Comparison of ENCODE assay signal across 8 cellular contexts in genomic region chr12:45259732-45260480, GRCh38. TPM values are rescaled to one million over a fixed set of nuclear protein-coding genes. Genes with fewer than 3 reads are reported as not detected.
DNase-seq lines count a peak whose midpoint lies in the region; ATAC-seq, FAIRE-seq and TF ChIP-seq lines count a peak whose summit lies in the region.

No MANE protein-coding gene starts in this region.

- H2BK12ac ChIP-seq in trophoblast cell (ENCODE audit: low read length) = no peak overlapping the region

- in situ Hi-C loops in Panc1 (cut with HindIII; ENCODE audit: low pct_unique_long_range_greater_than_20kb, low sequenced_read_pairs) = no loop called here

- H3K4me1 Mint-ChIP-seq in CD14-positive monocyte = peaks cover 25% of the 10 kb centered on the region

- no peak for DNase-seq in H54 (ENCODE audit: insufficient read length, low spot score)
- DNase-seq in Panc1 (ENCODE audit: low read depth, low spot score) = no peak
- DNase-seq in fibroblast of peridontal ligament (ENCODE audit: extremely low read depth) = peak; percentile 66
- DNase-seq in trophoblast cell = peak; percentile 49 to 68
- DNase-seq in CD14-positive monocyte (ENCODE audit: low spot score) = no peak
- no peak for DNase-seq in NCI-H2227 treated with DMSO at 0.1 percent for 48 hours (lab: John Stamatoyannopoulos, UW)
- DNase-seq in activated T-cell treated with anti-CD3 and anti-CD28 coated beads for 4 hours = no peak
- DNase-seq in putamen (ENCODE audit: low spot score) = no peak

- H3K79me2 ChIP-seq in trophoblast cell (ENCODE audit: control insufficient read depth, insufficient read depth, low read length, poor library complexity) = peaks cover 10% of the 10 kb centered on the region

- no peak overlapping the region for H3K4me3 Mint-ChIP-seq in CD14-positive monocyte

- ATAC-seq in Panc1 = peak; percentile 80

- no peak for TF ChIP-seq CTCF in Panc1 (IDR thresholded peaks at IDR 0.05)
- no peak for TF ChIP-seq CTCF in CD14-positive monocyte (IDR thresholded peaks at IDR 0.05)

- no peak overlapping the region for H3K14ac ChIP-seq in trophoblast cell (ENCODE audit: low read length)

- no peak overlapping the region for H3K9ac ChIP-seq in trophoblast cell (ENCODE audit: low read length)

- POLR2A ChIA-PET in Panc1 (lab: Charles Lee) = no interaction called here

- no peak for TF ChIP-seq POLR2A in H54 (IDR thresholded peaks at IDR 0.05; ENCODE audit: low read depth, low read length)

- no CpG with 5 or more reads among the region's 6 CpGs for WGBS in trophoblast cell (ENCODE audit: extremely low coverage, insufficient coverage, insufficient read length)

- no TSS peak for BruUV-seq in Panc1 (replicated peaks; lab: Mats Ljungman, UMichigan)

- FAIRE-seq in H54 (lab: Jason Lieb, UNC) = peak; percentile 48

- H4K8ac ChIP-seq in trophoblast cell (ENCODE audit: low read depth, low read length) = no peak overlapping the region

- H3K9me3 ChIP-seq in Panc1 (ENCODE audit: control insufficient read depth, insufficient read depth, low read depth, low read length) = no peaks in the 10 kb centered on the region
- H3K9me3 ChIP-seq in trophoblast cell (ENCODE audit: insufficient read depth, low read depth, low read length) = no peaks in the 10 kb centered on the region

- peak overlapping the region; percentile 73 for H2BK5ac ChIP-seq in trophoblast cell (ENCODE audit: low read depth, low read length, poor library complexity)

- H3K23ac ChIP-seq in trophoblast cell (ENCODE audit: low read length) = no peak overlapping the region

- H3K27ac ChIP-seq in Panc1 (ENCODE audit: low read length) (peak overlapping the region; percentile 88), trophoblast cell (ENCODE audit: low read depth, low read length) (peak overlapping the region; percentile 86)

- H3K4me1 ChIP-seq in Panc1 (ENCODE audit: control insufficient read depth, insufficient read depth, low read length) = peaks cover 78% of the 10 kb centered on the region
- H3K4me1 ChIP-seq in trophoblast cell (ENCODE audit: control insufficient read depth in 1 of 2, insufficient read depth in 2 of 2, low read length in 2 of 2) = peaks cover 23 to 39% of the 10 kb centered on the region in 2 experiments

- intact Hi-C loops in Panc1 (cut with micrococcal nuclease; ENCODE audit: unreplicated experiment) (no loop called here), CD14-positive monocyte (cut with micrococcal nuclease) (loop anchor here in 1 of 2 donors (5.0 kb wide), 1 partner anchor 43 kb away; the partner anchor contains the start of gene ANO6)

- CTCF ChIA-PET in Panc1 (lab: Charles Lee) = interaction anchor here (0.8 kb wide), 1 partner anchor 9 kb away, joined by 3 read pairs; no protein-coding TSS in a partner anchor

- H3K4ac ChIP-seq in trophoblast cell (ENCODE audit: low read depth, low read length) = peak overlapping the region; percentile 8

- no peaks in the 10 kb centered on the region for H3K9me3 Mint-ChIP-seq in CD14-positive monocyte

- peak overlapping the region in 1 of 2 experiments; percentile 5; a peak in 1 of 4 replicates for H3K4me3 ChIP-seq in Panc1 (ENCODE audit: low read depth in 2 of 2, low read length in 2 of 2)
- no peak overlapping the region for H3K4me3 ChIP-seq in trophoblast cell (ENCODE audit: low read depth, low read length)

- H2AFZ ChIP-seq in trophoblast cell (ENCODE audit: insufficient read depth, low read length, poor library complexity) = no peak overlapping the region

- no peak overlapping the region for H4K12ac ChIP-seq in trophoblast cell (ENCODE audit: low read depth, low read length)

- no peak overlapping the region for H3K18ac ChIP-seq in trophoblast cell (ENCODE audit: low read length)

- peak overlapping the region; percentile 31 for H3K4me2 ChIP-seq in trophoblast cell (ENCODE audit: low read length)

- H2AK5ac ChIP-seq in trophoblast cell (ENCODE audit: low read length) = no peak overlapping the region

- no peak overlapping the region for H4K91ac ChIP-seq in trophoblast cell (ENCODE audit: low read depth, low read length)

- peak overlapping the region; percentile 48 for H2BK120ac ChIP-seq in trophoblast cell (ENCODE audit: insufficient read depth, low read length, poor library complexity)

- peaks cover 10% of the 10 kb centered on the region for H3K79me1 ChIP-seq in trophoblast cell (ENCODE audit: low read length)

- peaks cover 8% of the 10 kb centered on the region in 2 donors for H3K36me3 Mint-ChIP-seq in CD14-positive monocyte

- H3K36me3 ChIP-seq in Panc1 (ENCODE audit: control insufficient read depth, insufficient read depth, low read length) (no peaks in the 10 kb centered on the region), trophoblast cell (ENCODE audit: control insufficient read depth in 1 of 2, insufficient read depth in 2 of 2, low read length in 2 of 2) (no peaks in the 10 kb centered on the region)

- no peaks in the 10 kb centered on the region for H3K27me3 ChIP-seq in Panc1 (ENCODE audit: control insufficient read depth, insufficient read depth, low read length)
- no peaks in the 10 kb centered on the region for H3K27me3 ChIP-seq in trophoblast cell (ENCODE audit: insufficient read depth, low read length)

- H3K27me3 Mint-ChIP-seq in CD14-positive monocyte (ENCODE audit: low read depth in 3 of 3) = peaks cover 0 to 3% (median 0%) of the 10 kb centered on the region in 3 donors

- H3K27ac Mint-ChIP-seq in CD14-positive monocyte = peak overlapping the region in 2 of 7 donors; percentile 3 to 43

RNA-seq across cellular contexts. Expression of gene ANO6, which starts 44.0 kb away (rescaled TPM):
- total RNA-seq in Panc1 (2021; ENCODE audit: unreplicated experiment) = 120 TPM
- 63.7 TPM for polyA plus RNA-seq in Panc1 (2012; ENCODE audit: insufficient read length)
- polyA plus RNA-seq in trophoblast cell (2013) = 83.5 and 86.6 TPM in 2 replicates
- polyA plus RNA-seq in CD14-positive monocyte = 10 to 100 TPM; 34.1 to 48.7 TPM

Comparison
In these comparisons a context has a peak if more than half of its experiments do, and no peak if none do; other contexts are left out.
1. DNase-seq: peak in fibroblast of peridontal ligament (single experiment) and trophoblast cell (2 of 2); none in H54 (single experiment), Panc1 (single experiment), CD14-positive monocyte (single experiment), NCI-H2227 treated with DMSO at 0.1 percent for 48 hours (single experiment), activated T-cell treated with anti-CD3 and anti-CD28 coated beads for 4 hours (single experiment) and putamen (single experiment).